17 cellular contexts compared by ENCODE assay signal in the genomic region with DNA sequence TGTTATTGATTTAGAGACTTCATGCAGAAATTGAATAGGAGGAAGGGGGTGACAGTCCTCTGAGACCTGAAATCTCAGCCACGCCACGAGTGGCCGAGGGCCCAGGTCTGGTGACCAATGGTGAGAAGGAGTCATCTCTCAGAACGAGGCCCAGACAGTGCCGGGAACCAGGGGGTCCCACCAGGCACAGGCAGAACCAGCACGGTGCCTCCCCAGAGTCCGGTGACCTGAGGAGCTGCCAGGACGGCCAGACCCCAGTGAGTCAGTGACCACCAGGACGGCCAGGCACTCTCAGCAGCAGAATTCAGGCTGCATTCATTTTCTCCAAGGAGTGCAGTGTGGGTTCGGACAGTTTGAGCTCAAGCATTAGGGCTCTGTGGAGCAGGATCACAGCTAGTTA. TPM values are rescaled to one million over a fixed set of nuclear protein-coding genes. Genes with fewer than 3 reads are reported as not detected.
DNase-seq lines count a peak whose midpoint lies in the region; ATAC-seq and TF ChIP-seq lines count a peak whose summit lies in the region.
"Had no signal": no experiment of that assay in that cellular context is flagged by ENCODE, and none has a peak within 500 bp of the region (broad histone marks: within the 10 kb centered on the region; RNA-seq: fewer than 3 reads in every experiment).

No MANE protein-coding gene starts in this region.

- H3K27me3 ChIP-seq in PC-9 (ENCODE audit: insufficient read depth, low read depth): peaks cover 100% of the 10 kb centered on the region
- H3K27me3 ChIP-seq in smooth muscle cell (ENCODE audit: low read depth): no peaks in the 10 kb centered on the region
- H3K27me3 ChIP-seq: ascending aorta had no signal

- no peak for ATAC-seq in HG03175 (IDR thresholded peaks at IDR 0.05; ENCODE audit: unreplicated experiment)
- no peak for ATAC-seq in natural killer cell treated with Interleukin-12 subunit alpha and Interleukin-12 subunit beta and Interleukin-15 and Interleukin-18, amount 100 ng/mL, for 72 hours

- H4K20me1 ChIP-seq in PC-9 (ENCODE audit: insufficient read depth) (0 out of 2 replicates have a peak, but pooled peaks cover 10% of the 10 kb centered on the region), smooth muscle cell (ENCODE audit: low read depth) (no peaks in the 10 kb centered on the region)

- H3K36me3 ChIP-seq in PC-9 (ENCODE audit: low read depth) (no peaks in the 10 kb centered on the region), smooth muscle cell (ENCODE audit: low read depth) (no peaks in the 10 kb centered on the region)
- H3K36me3 ChIP-seq: ascending aorta, heart left ventricle, WERI-Rb-1 had no signal

- H3K9me3 ChIP-seq in PC-9 (ENCODE audit: insufficient read depth, low read depth) (no peaks in the 10 kb centered on the region), smooth muscle cell (replicated peaks; ENCODE audit: low read depth) (no peaks in the 10 kb centered on the region)
- H3K9me3 ChIP-seq: ascending aorta, heart left ventricle had no signal

- H3F3A ChIP-seq in PC-9 (ENCODE audit: insufficient read depth, low read depth) (no peaks in the 10 kb centered on the region), smooth muscle cell (ENCODE audit: low read depth) (peaks cover 21% of the 10 kb centered on the region)

- no peaks in the 10 kb centered on the region for H3K9me2 ChIP-seq in PC-9 (ENCODE audit: insufficient read depth)

- H3K4me3 ChIP-seq in PC-9: no peak overlapping the region
- no peak overlapping the region for H3K4me3 ChIP-seq in smooth muscle cell
- H3K4me3 ChIP-seq: ascending aorta, GM23248 had no signal

- H3K9me3 Mint-ChIP-seq in activated naive CD4-positive, alpha-beta T cell treated with anti-CD3 and anti-CD28 coated beads, Interleukin-2, amount 50 U/mL, for 24 hours: no peaks in the 10 kb centered on the region
- peaks cover 7% of the 10 kb centered on the region for H3K9me3 Mint-ChIP-seq in glutamatergic neuron (ENCODE audit: unreplicated experiment)
- no peaks in the 10 kb centered on the region for H3K9me3 Mint-ChIP-seq in natural killer cell treated with Interleukin-12 subunit alpha and Interleukin-12 subunit beta and Interleukin-15 and Interleukin-18, amount 100 ng/mL, for 72 hours

- intact Hi-C loops in PC-9 (cut with micrococcal nuclease; ENCODE audit: unreplicated experiment): no loop called here

- peak overlapping the region; percentile 63 for H3K9ac ChIP-seq in smooth muscle cell (ENCODE audit: low read depth)
- H3K9ac ChIP-seq: GM23248 had no signal

- H3K79me2 ChIP-seq in PC-9 (ENCODE audit: low read depth): no peaks in the 10 kb centered on the region
- no peaks in the 10 kb centered on the region for H3K79me2 ChIP-seq in smooth muscle cell (ENCODE audit: low read depth)

- TF ChIP-seq CTCF in PC-9 (conservative IDR thresholded peaks at IDR 0.05) (no peak), glutamatergic neuron (IDR thresholded peaks at IDR 0.05; ENCODE audit: partially characterized antibody, unreplicated experiment) (no peak), smooth muscle cell (IDR thresholded peaks at IDR 0.05; ENCODE audit: borderline replicate concordance, insufficient read depth, poor library complexity, severe bottlenecking) (no peak)

- no peak for DNase-seq in activated naive CD4-positive, alpha-beta T cell (lab: John Stamatoyannopoulos, UW)
- DNase-seq in PC-9 (no peak), glutamatergic neuron (no peak), smooth muscle cell (lab: John Stamatoyannopoulos, UW; ENCODE audit: unreplicated experiment) (no peak), nucleus accumbens (lab: John Stamatoyannopoulos, UW) (no peak)
- DNase-seq in natural killer cell treated with Interleukin-12 subunit alpha and Interleukin-12 subunit beta and Interleukin-15 and Interleukin-18, amount 100 ng/mL, for 72 hours (ENCODE audit: low spot score): no peak
- DNase-seq: NCI-H2081; NCI-H526 treated with DMSO at 0.1 percent for 48 hours; stimulated activated CD4-positive, alpha-beta T cell treated with anti-CD3 and anti-CD28 coated beads, Interleukin-12 subunit alpha, Interleukin-12 subunit beta, amount 100 ng/mL, for 4 hours; WERI-Rb-1 had no signal

- H3K4me1 Mint-ChIP-seq in activated naive CD4-positive, alpha-beta T cell treated with anti-CD3 and anti-CD28 coated beads, Interleukin-2, amount 50 U/mL, for 24 hours: peaks cover 29% of the 10 kb centered on the region
- peaks cover 39% of the 10 kb centered on the region for H3K4me1 Mint-ChIP-seq in glutamatergic neuron (ENCODE audit: low read depth, unreplicated experiment)
- peaks cover 18 to 19% of the 10 kb centered on the region in 2 donors for H3K4me1 Mint-ChIP-seq in natural killer cell treated with Interleukin-12 subunit alpha and Interleukin-12 subunit beta and Interleukin-15 and Interleukin-18, amount 100 ng/mL, for 72 hours (ENCODE audit: low read depth in 2 of 2)

- CTCF ChIA-PET in PC-9 (lab: Charles Lee): no interaction called here

- H3K27ac ChIP-seq in PC-9: no peak overlapping the region
- H3K27ac ChIP-seq in smooth muscle cell (ENCODE audit: low read depth): peak overlapping the region; percentile 90
- H3K27ac ChIP-seq: ascending aorta, GM23248, heart left ventricle had no signal

- no peak overlapping the region for H2AFZ ChIP-seq in PC-9
- H2AFZ ChIP-seq in smooth muscle cell (ENCODE audit: low read depth): no peak overlapping the region
- H2AFZ ChIP-seq: GM23248 had no signal

- no TSS peak for BruUV-seq in PC-9 (replicated peaks; lab: Mats Ljungman, UMichigan)

- no peaks in the 10 kb centered on the region for H3K36me3 Mint-ChIP-seq in activated naive CD4-positive, alpha-beta T cell treated with anti-CD3 and anti-CD28 coated beads, Interleukin-2, amount 50 U/mL, for 24 hours
- no peaks in the 10 kb centered on the region for H3K36me3 Mint-ChIP-seq in glutamatergic neuron (ENCODE audit: unreplicated experiment)
- H3K36me3 Mint-ChIP-seq in natural killer cell treated with Interleukin-12 subunit alpha and Interleukin-12 subunit beta and Interleukin-15 and Interleukin-18, amount 100 ng/mL, for 72 hours: no peaks in the 10 kb centered on the region

- peaks cover 24% of the 10 kb centered on the region for H3K27me3 Mint-ChIP-seq in activated naive CD4-positive, alpha-beta T cell treated with anti-CD3 and anti-CD28 coated beads, Interleukin-2, amount 50 U/mL, for 24 hours
- H3K27me3 Mint-ChIP-seq in glutamatergic neuron (ENCODE audit: unreplicated experiment): peaks cover 10% of the 10 kb centered on the region
- peaks cover 41 to 45% of the 10 kb centered on the region in 2 donors for H3K27me3 Mint-ChIP-seq in natural killer cell treated with Interleukin-12 subunit alpha and Interleukin-12 subunit beta and Interleukin-15 and Interleukin-18, amount 100 ng/mL, for 72 hours

- H3K4me3 Mint-ChIP-seq in activated naive CD4-positive, alpha-beta T cell treated with anti-CD3 and anti-CD28 coated beads, Interleukin-2, amount 50 U/mL, for 24 hours: no peak overlapping the region
- H3K4me3 Mint-ChIP-seq in glutamatergic neuron (ENCODE audit: unreplicated experiment): no peak overlapping the region
- H3K4me3 Mint-ChIP-seq in natural killer cell treated with Interleukin-12 subunit alpha and Interleukin-12 subunit beta and Interleukin-15 and Interleukin-18, amount 100 ng/mL, for 72 hours: no peak overlapping the region

- peak overlapping the region; percentile 51 for H3K27ac Mint-ChIP-seq in activated naive CD4-positive, alpha-beta T cell treated with anti-CD3 and anti-CD28 coated beads, Interleukin-2, amount 50 U/mL, for 24 hours
- H3K27ac Mint-ChIP-seq in glutamatergic neuron (ENCODE audit: unreplicated experiment): peak overlapping the region; percentile 17
- no peak overlapping the region for H3K27ac Mint-ChIP-seq in natural killer cell treated with Interleukin-12 subunit alpha and Interleukin-12 subunit beta and Interleukin-15 and Interleukin-18, amount 100 ng/mL, for 72 hours

- H3K4me2 ChIP-seq in PC-9 (peak overlapping the region; percentile 15; the same call in 1 of the 2 replicates), smooth muscle cell (peak overlapping the region; percentile 57)

- POLR2A ChIA-PET in PC-9 (lab: Charles Lee; ENCODE audit: unreplicated experiment): no interaction called here

- whole genome bisulfite sequencing in smooth muscle cell (ENCODE audit: low lambda C conversion rate): 43% methylated on average over 10 of the region's 10 CpGs

- H3K4me1 ChIP-seq in PC-9 (replicated peaks; ENCODE audit: insufficient read depth): no peaks in the 10 kb centered on the region
- peaks cover 14% of the 10 kb centered on the region for H3K4me1 ChIP-seq in smooth muscle cell (ENCODE audit: low read depth)
- H3K4me1 ChIP-seq: ascending aorta had no signal

RNA-seq across cellular contexts. Expression of a gene that starts 43.8 kb away (rescaled TPM):
- total RNA-seq in PC-9 (2021) (0.57 and 2.6 TPM in 2 replicates), glutamatergic neuron (ENCODE audit: unreplicated experiment) (41.7 TPM), smooth muscle cell (31.2 and 32.5 TPM in 2 replicates)
- polyA plus RNA-seq in smooth muscle cell: 105 and 122 TPM in 2 replicates
- total RNA-seq in natural killer cell treated with Interleukin-12 subunit alpha and Interleukin-12 subunit beta and Interleukin-15 and Interleukin-18, amount 100 ng/mL, for 72 hours: under 1 TPM in 1 of 2 donors, not detected in 1; 0.53 TPM
- total RNA-seq: epithelial cell of proximal tubule, GM23248, mononuclear cell had no signal
- polyA plus RNA-seq: GM23248 had no signal

Comparison
In these comparisons a context has a peak if more than half of its experiments do, and no peak if none do; other contexts are left out.
1. H3K27ac Mint-ChIP-seq: peak in activated naive CD4-positive, alpha-beta T cell treated with anti-CD3 and anti-CD28 coated beads, Interleukin-2, amount 50 U/mL, for 24 hours (single experiment) and glutamatergic neuron (single experiment); none in natural killer cell treated with Interleukin-12 subunit alpha and Interleukin-12 subunit beta and Interleukin-15 and Interleukin-18, amount 100 ng/mL, for 72 hours (0 of 2).